ENCODE assay signal across 10 cellular contexts in genomic region chr11:70849031-70849430, GRCh38.
"Had no signal": no experiment of that assay in that cellular context is flagged by ENCODE, and none has a peak within 500 bp of the region (broad histone marks: within the 10 kb centered on the region; RNA-seq: fewer than 3 reads in every experiment).

No MANE protein-coding gene starts in this region.

- H3K4me1 ChIP-seq: HAP-1 had no signal

- FAIRE-seq: H54 had no signal

- H3K9ac ChIP-seq: GM23248 had no signal

- H3K4me2 ChIP-seq: GM23338 had no signal

- DNase-seq: GM23248, GOT3, H7, H9, HCEC 1CT, HFFc6 had no signal

- H2AFZ ChIP-seq: GM23248, GM23338 had no signal

- H3K9me3 ChIP-seq: HAP-1 had no signal

- ATAC-seq: GM23338, HCT116 had no signal

- H3K27ac ChIP-seq: GM23248 had no signal

- H3K4me3 ChIP-seq: GM23248, GM23338, HAP-1 had no signal

- H3K9me3 Mint-ChIP-seq: GM23338, H9 had no signal

- H3K4me3 Mint-ChIP-seq: GM23338, H9, HFFc6 had no signal

- H3K27ac Mint-ChIP-seq: GM23338, H9, HFFc6 had no signal

- H3K36me3 ChIP-seq: HAP-1 had no signal
